ENCODE assay signal across 15 cellular contexts in the genomic region with DNA sequence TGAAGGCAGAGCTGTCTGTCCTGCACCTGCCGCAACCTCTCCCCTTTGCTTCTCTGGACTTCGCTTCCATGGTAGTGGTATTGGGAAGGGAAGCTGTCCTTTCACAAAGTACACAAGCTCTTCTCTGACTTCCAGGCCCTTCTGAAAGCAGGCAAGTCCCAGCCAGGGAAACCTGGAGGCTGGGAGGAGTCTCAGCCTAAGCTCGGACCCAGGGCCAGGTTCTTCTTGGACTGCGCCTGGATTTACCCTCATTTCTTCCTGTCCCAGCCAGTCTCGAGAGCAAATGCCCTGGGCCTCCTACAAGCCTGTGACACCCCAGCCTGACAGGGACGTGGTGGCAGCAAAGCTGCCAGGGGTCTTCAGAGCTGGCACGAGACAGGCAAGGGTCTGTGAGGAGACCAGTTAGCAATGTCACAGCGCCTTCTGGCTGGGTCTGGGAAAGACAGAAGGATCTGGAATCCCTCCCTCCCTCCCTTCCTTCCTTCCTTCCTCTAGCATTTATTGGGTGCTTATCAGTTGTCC. TPM values are rescaled to one million over a fixed set of nuclear protein-coding genes. Genes with fewer than 3 reads are reported as not detected.
DNase-seq lines count a peak whose midpoint lies in the region; FAIRE-seq and TF ChIP-seq lines count a peak whose summit lies in the region.
"Had no signal": no experiment of that assay in that cellular context is flagged by ENCODE, and none has a peak within 500 bp of the region (broad histone marks: within the 10 kb centered on the region; RNA-seq: fewer than 3 reads in every experiment).

No MANE protein-coding gene starts in this region.

- H3K4me3 ChIP-seq in BLaER1, result no peak overlapping the region
- H3K4me3 ChIP-seq in kidney (ENCODE audit: low read length in 2 of 2), result no peak overlapping the region

- intact Hi-C loops in kidney (cut with DNase I), result no loop called here
- intact Hi-C loops in posterior vena cava (cut with DNase I), result no loop called here

- peak overlapping the region; percentile 77 for H3K4me2 ChIP-seq in BLaER1

- peaks cover 29% of the 10 kb centered on the region for H3K4me1 Mint-ChIP-seq in HFFc6 (ENCODE audit: low read depth)
- H3K4me1 Mint-ChIP-seq in activated naive CD8-positive, alpha-beta T cell treated with anti-CD3 and anti-CD28 coated beads for 36 hours, result peaks cover 11% of the 10 kb centered on the region

- H3K36me3 Mint-ChIP-seq in HFFc6 (ENCODE audit: low read depth), result peaks cover 37% of the 10 kb centered on the region
- no peaks in the 10 kb centered on the region for H3K36me3 Mint-ChIP-seq in activated naive CD8-positive, alpha-beta T cell treated with anti-CD3 and anti-CD28 coated beads for 36 hours

- H3K4me1 ChIP-seq in BLaER1 (peaks cover 40% of the 10 kb centered on the region), kidney (ENCODE audit: control insufficient read depth in 1 of 2, insufficient read depth in 1 of 2, low read depth in 1 of 2, low read length in 2 of 2) (no peaks in the 10 kb centered on the region)

- H3K9ac ChIP-seq in BLaER1 (no peak overlapping the region), kidney (ENCODE audit: low read length in 2 of 2) (no peak overlapping the region)

- no peaks in the 10 kb centered on the region for H3K27me3 ChIP-seq in BLaER1

- no peaks in the 10 kb centered on the region for H3K36me3 ChIP-seq in BLaER1
- peaks cover 0 to under 1% of the 10 kb centered on the region in 2 donors for H3K36me3 ChIP-seq in kidney (ENCODE audit: control insufficient read depth in 1 of 2, insufficient read depth in 2 of 2, low read length in 2 of 2)

- no peaks in the 10 kb centered on the region for H3K9me3 ChIP-seq in BLaER1
- H3K9me3 ChIP-seq in kidney (ENCODE audit: control insufficient read depth in 1 of 2, low read length in 2 of 2), result no peaks in the 10 kb centered on the region

- TF ChIP-seq CTCF in HFFc6 (IDR thresholded peaks at IDR 0.05) (no peak), kidney (IDR thresholded peaks at IDR 0.05; ENCODE audit: borderline replicate concordance, extremely low read depth, insufficient read depth) (no peak)

- H3K4me3 Mint-ChIP-seq in HFFc6, result no peak overlapping the region
- no peak overlapping the region for H3K4me3 Mint-ChIP-seq in activated naive CD8-positive, alpha-beta T cell treated with anti-CD3 and anti-CD28 coated beads for 36 hours

- peak overlapping the region; percentile 85; the same call in 1 of the 2 replicates for H3K27ac Mint-ChIP-seq in HFFc6
- no peak overlapping the region for H3K27ac Mint-ChIP-seq in activated naive CD8-positive, alpha-beta T cell treated with anti-CD3 and anti-CD28 coated beads for 36 hours

- H3K27me3 Mint-ChIP-seq in HFFc6 (ENCODE audit: insufficient read depth), result peaks cover 4% of the 10 kb centered on the region; the same call in 1 of the 2 replicates
- peaks cover 27% of the 10 kb centered on the region for H3K27me3 Mint-ChIP-seq in activated naive CD8-positive, alpha-beta T cell treated with anti-CD3 and anti-CD28 coated beads for 36 hours

- DNase-seq in HFFc6 (no peak), kidney (peak; percentile 19), posterior vena cava (ENCODE audit: low spot score) (peak; percentile 61), NCI-H526 treated with DMSO at 0.1 percent for 48 hours (lab: John Stamatoyannopoulos, UW) (no peak), HCEC 1CT (no peak)
- no peak for DNase-seq in activated naive CD8-positive, alpha-beta T cell treated with anti-CD3 and anti-CD28 coated beads for 36 hours
- DNase-seq: DND-41, KBM-7, NCI-H1105 treated with DMSO at 0.1 percent for 48 hours, NCI-H1694, NCI-H2081 treated with DMSO at 0.1 percent for 48 hours, NCI-H446 treated with DMSO at 0.1 percent for 48 hours, NCI-H748 treated with DMSO at 0.1 percent for 48 hours, SIG-M5 had no signal

- FAIRE-seq in kidney (lab: Jason Lieb, UNC), result no peak

- no peak overlapping the region for H3K27ac ChIP-seq in BLaER1
- H3K27ac ChIP-seq in kidney (ENCODE audit: low read depth in 2 of 2, low read length in 2 of 2), result no peak overlapping the region

- no peaks in the 10 kb centered on the region for H4K20me1 ChIP-seq in BLaER1

- no peaks in the 10 kb centered on the region for H3K9me3 Mint-ChIP-seq in HFFc6
- H3K9me3 Mint-ChIP-seq in activated naive CD8-positive, alpha-beta T cell treated with anti-CD3 and anti-CD28 coated beads for 36 hours, result no peaks in the 10 kb centered on the region

RNA-seq across cellular contexts. Expression of a gene that starts 22.4 kb away (rescaled TPM):
- total RNA-seq in HFFc6 (2021; fragmentation: NEBNext Ultra II Directional; extraction: Animal tissue kit (Norgen Biotek cat#: 25700)), result 10 to 100 TPM; 27.7 to 39.4 (median 30.5) TPM
- total RNA-seq in kidney, result 27.1 TPM
- polyA plus RNA-seq in kidney (ENCODE audit: insufficient read depth, low read depth, low replicate concordance), result 60.1 TPM
- 10 to 100 TPM in 1 of 2 donors, 1 to 10 TPM in 1; 9.3 to 12.9 TPM for total RNA-seq in posterior vena cava
- total RNA-seq in activated naive CD8-positive, alpha-beta T cell treated with anti-CD3 and anti-CD28 coated beads for 36 hours, result 10 to 100 TPM; 29.7 to 31.0 TPM

RNA-seq across cellular contexts. Expression of a gene that starts 22.8 kb away (rescaled TPM):
- total RNA-seq in HFFc6 (2021; fragmentation: NEBNext Ultra II Directional; extraction: Animal tissue kit (Norgen Biotek cat#: 25700)), result 10 to 100 TPM; 69.1 to 89.9 (median 78.8) TPM
- 217 TPM for total RNA-seq in kidney
- 435 TPM for polyA plus RNA-seq in kidney (ENCODE audit: insufficient read depth, low read depth, low replicate concordance)
- 100 to 1,000 TPM; 147 to 224 TPM for total RNA-seq in posterior vena cava
- 10 to 100 TPM; 12.5 to 14.2 TPM for total RNA-seq in activated naive CD8-positive, alpha-beta T cell treated with anti-CD3 and anti-CD28 coated beads for 36 hours

Comparison
In these comparisons a context has a peak if more than half of its experiments do, and no peak if none do; other contexts are left out.
1. DNase-seq: peak in kidney (single experiment) and posterior vena cava (single experiment); none in HFFc6 (single experiment), NCI-H526 treated with DMSO at 0.1 percent for 48 hours (single experiment), HCEC 1CT (single experiment) and activated naive CD8-positive, alpha-beta T cell treated with anti-CD3 and anti-CD28 coated beads for 36 hours (single experiment).
2. RNA of a gene that starts 22.8 kb away (total RNA-seq): 147 to 224 TPM in posterior vena cava, 217 TPM in kidney (single experiment) and 69.1 to 89.9 TPM in HFFc6; 12.5 to 14.2 TPM in activated naive CD8-positive, alpha-beta T cell treated with anti-CD3 and anti-CD28 coated beads for 36 hours; every median in the first group is over 4 times any median in the second.